ENCODE assay signal across 14 cellular contexts in genomic region chrX:111006119-111006518, GRCh38.
"Had no signal": no experiment of that assay in that cellular context is flagged by ENCODE, and none has a peak within 500 bp of the region (broad histone marks: within the 10 kb centered on the region; RNA-seq: fewer than 3 reads in every experiment).

No MANE protein-coding gene starts in this region.

- ATAC-seq: activated CD8-positive, alpha-beta memory T cell treated with anti-CD3 and anti-CD28 coated beads, Interleukin-2, amount 10 ng/mL, durations not matched to agents 7 days and 5 days; activated T-cell treated with anti-CD3 and anti-CD28 coated beads, Interleukin-2, amount 50 U/mL, for 4 hours; sciatic nerve had no signal

- H3K27ac Mint-ChIP-seq: activated CD8-positive, alpha-beta memory T cell treated with anti-CD3 and anti-CD28 coated beads, Interleukin-2, amount 10 ng/mL, durations not matched to agents 7 days and 5 days had no signal

- H3K4me3 Mint-ChIP-seq: activated CD8-positive, alpha-beta memory T cell treated with anti-CD3 and anti-CD28 coated beads, Interleukin-2, amount 10 ng/mL, durations not matched to agents 7 days and 5 days; activated T-cell treated with anti-CD3 and anti-CD28 coated beads, Interleukin-2, amount 50 U/mL, for 4 hours; neural progenitor cell had no signal

- H3K36me3 Mint-ChIP-seq: activated CD8-positive, alpha-beta memory T cell treated with anti-CD3 and anti-CD28 coated beads, Interleukin-2, amount 10 ng/mL, durations not matched to agents 7 days and 5 days had no signal

- H3K4me1 Mint-ChIP-seq: activated CD8-positive, alpha-beta memory T cell treated with anti-CD3 and anti-CD28 coated beads, Interleukin-2, amount 10 ng/mL, durations not matched to agents 7 days and 5 days had no signal

- H3K9me3 Mint-ChIP-seq: activated T-cell treated with anti-CD3 and anti-CD28 coated beads, Interleukin-2, amount 50 U/mL, for 4 hours; neural progenitor cell had no signal

- DNase-seq: activated CD4-positive, alpha-beta T cell treated with anti-CD3 and anti-CD28 coated beads, Interleukin-2, amount 50 U/mL, for 48 hours; activated CD8-positive, alpha-beta memory T cell treated with anti-CD3 and anti-CD28 coated beads, Interleukin-2, amount 10 ng/mL, durations not matched to agents 7 days and 5 days; activated effector memory CD4-positive, alpha-beta T cell treated with Interleukin-2 at 50 U/mL for 16 hours; activated naive CD4-positive, alpha-beta T cell treated with anti-CD3 and anti-CD28 coated beads, Interleukin-2, amount 50 U/mL, for 16 hours; activated T-cell treated with anti-CD3 and anti-CD28 coated beads, Interleukin-2, amount 50 U/mL, for 4 hours; caudate nucleus; foreskin melanocyte; head of caudate nucleus; spleen; T-helper 1 cell; T1000; thyroid gland had no signal
